In the genomic region with DNA sequence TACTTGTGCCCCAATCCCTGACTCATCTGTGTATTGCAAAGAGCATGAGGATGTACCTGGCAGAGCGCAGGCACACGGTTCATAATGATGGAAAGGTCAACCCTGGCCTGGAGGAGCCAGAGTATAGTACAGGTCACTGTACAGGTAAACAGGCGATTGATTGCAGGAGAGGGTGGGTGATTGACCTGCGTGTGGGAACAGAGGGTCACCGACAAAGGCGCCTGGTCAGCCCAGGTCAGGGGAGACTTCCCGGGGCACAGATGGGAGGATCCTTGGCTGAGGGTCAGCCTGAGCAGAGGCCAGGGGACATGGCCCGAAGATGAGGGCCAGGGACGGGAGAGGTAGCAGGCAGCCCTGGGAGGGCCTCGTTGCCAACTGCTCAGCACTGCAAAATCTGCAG, we compare ENCODE assay signal across 24 cellular contexts.
"Had no signal": no experiment of that assay in that cellular context is flagged by ENCODE, and none has a peak within 500 bp of the region (broad histone marks: within the 10 kb centered on the region; RNA-seq: fewer than 3 reads in every experiment).

No MANE protein-coding gene starts in this region.

- H3K36me3 Mint-ChIP-seq: activated naive CD8-positive, alpha-beta T cell treated with anti-CD3 and anti-CD28 coated beads, Interleukin-2, amount 10 ng/mL, durations not matched to agents 7 days and 5 days; mesothelial cell of epicardium; natural killer cell had no signal

- H3K27me3 Mint-ChIP-seq: activated CD4-positive, alpha-beta T cell treated with anti-CD3 and anti-CD28 coated beads, Interleukin-2, amount 10 ng/mL, durations not matched to agents 7 days and 5 days; activated naive CD8-positive, alpha-beta T cell treated with anti-CD3 and anti-CD28 coated beads, Interleukin-2, amount 10 ng/mL, durations not matched to agents 7 days and 5 days; stimulated activated naive CD8-positive, alpha-beta T cell treated with anti-CD3 and anti-CD28 coated beads, Interleukin-15, Interleukin-2, amounts not matched to agents 100 ng/mL and 50 ng/mL, for 24 hours had no signal

- H3K27ac Mint-ChIP-seq: activated CD4-positive, alpha-beta T cell treated with anti-CD3 and anti-CD28 coated beads, Interleukin-2, amount 10 ng/mL, durations not matched to agents 7 days and 5 days; activated naive CD4-positive, alpha-beta T cell treated with anti-CD3 and anti-CD28 coated beads for 36 hours; activated naive CD8-positive, alpha-beta T cell treated with anti-CD3 and anti-CD28 coated beads, Interleukin-2, amount 10 ng/mL, durations not matched to agents 7 days and 5 days; activated T-helper 2 cell treated with anti-CD3 and anti-CD28 coated beads, Interferon-gamma antibody, Interleukin-2, Interleukin-4, amounts not matched to agents 10 μg/mL and 5 μg/mL and 100 μg/mL, durations not matched to agents 14 hours and 24 hours and 36 hours; mesothelial cell of epicardium; natural killer cell had no signal

- H3K36me3 ChIP-seq: uterus, WERI-Rb-1 had no signal

- H3K27me3 ChIP-seq: gastroesophageal sphincter, tibial nerve, uterus had no signal

- H3K4me3 Mint-ChIP-seq: activated CD4-positive, alpha-beta T cell treated with anti-CD3 and anti-CD28 coated beads, Interleukin-2, amount 10 ng/mL, durations not matched to agents 7 days and 5 days; activated naive CD4-positive, alpha-beta T cell treated with anti-CD3 and anti-CD28 coated beads for 36 hours; activated naive CD8-positive, alpha-beta T cell treated with anti-CD3 and anti-CD28 coated beads, Interleukin-2, amount 10 ng/mL, durations not matched to agents 7 days and 5 days; activated T-cell treated with anti-CD3 and anti-CD28 coated beads, Interleukin-2, amount 50 U/mL, for 4 hours; mesothelial cell of epicardium; natural killer cell; stimulated activated naive CD8-positive, alpha-beta T cell treated with anti-CD3 and anti-CD28 coated beads, Interleukin-15, Interleukin-2, amounts not matched to agents 100 ng/mL and 50 ng/mL, for 24 hours had no signal

- H3K27ac ChIP-seq: epithelial cell of prostate, gastroesophageal sphincter, parathyroid adenoma, SK-N-MC, tibial nerve, uterus, WERI-Rb-1 had no signal

- H3K9ac ChIP-seq: parathyroid adenoma had no signal

- ATAC-seq: activated T-cell treated with anti-CD3 and anti-CD28 coated beads, Interleukin-2, amount 50 U/mL, for 4 hours; gastroesophageal sphincter; left colon; natural killer cell had no signal

- H2AFZ ChIP-seq: parathyroid adenoma had no signal

- H3K79me2 ChIP-seq: parathyroid adenoma had no signal

- H3K9me3 ChIP-seq: gastroesophageal sphincter, tibial nerve, uterus had no signal

- FAIRE-seq: bronchial epithelial cell, keratinocyte had no signal

- H3K4me1 Mint-ChIP-seq: activated naive CD8-positive, alpha-beta T cell treated with anti-CD3 and anti-CD28 coated beads, Interleukin-2, amount 10 ng/mL, durations not matched to agents 7 days and 5 days; mesothelial cell of epicardium had no signal

- H3K4me1 ChIP-seq: parathyroid adenoma, uterus had no signal

- DNase-seq: activated CD4-positive, alpha-beta T cell treated with anti-CD3 and anti-CD28 coated beads, Interleukin-2, amount 10 ng/mL, durations not matched to agents 7 days and 5 days; activated CD4-positive, CD25-positive, alpha-beta regulatory T cell treated with anti-CD3 and anti-CD28 coated beads, Interleukin-2, amount 50 U/mL, for 72 hours; activated naive CD4-positive, alpha-beta T cell treated with anti-CD3 and anti-CD28 coated beads for 36 hours; activated naive CD8-positive, alpha-beta T cell treated with anti-CD3 and anti-CD28 coated beads, Interleukin-2, amount 10 ng/mL, durations not matched to agents 7 days and 5 days; activated T-cell treated with anti-CD3 and anti-CD28 coated beads, Interleukin-2, amount 50 U/mL, for 4 hours; amygdala; cerebellar nuclear complex; cortex of kidney; left colon; natural killer cell; substantia nigra; uterus; WERI-Rb-1 had no signal

- H3K4me3 ChIP-seq: gastroesophageal sphincter, lung, SK-N-MC, tibial nerve, uterus had no signal

- H3K9me3 Mint-ChIP-seq: activated CD4-positive, alpha-beta T cell treated with anti-CD3 and anti-CD28 coated beads, Interleukin-2, amount 10 ng/mL, durations not matched to agents 7 days and 5 days; activated naive CD4-positive, alpha-beta T cell treated with anti-CD3 and anti-CD28 coated beads for 36 hours; activated naive CD8-positive, alpha-beta T cell treated with anti-CD3 and anti-CD28 coated beads, Interleukin-2, amount 10 ng/mL, durations not matched to agents 7 days and 5 days; activated T-cell treated with anti-CD3 and anti-CD28 coated beads, Interleukin-2, amount 50 U/mL, for 4 hours; activated T-helper 2 cell treated with anti-CD3 and anti-CD28 coated beads, Interferon-gamma antibody, Interleukin-2, Interleukin-4, amounts not matched to agents 10 μg/mL and 5 μg/mL and 100 μg/mL, durations not matched to agents 14 hours and 24 hours and 36 hours; mesothelial cell of epicardium; natural killer cell; stimulated activated naive CD8-positive, alpha-beta T cell treated with anti-CD3 and anti-CD28 coated beads, Interleukin-15, Interleukin-2, amounts not matched to agents 100 ng/mL and 50 ng/mL, for 24 hours had no signal
